In genomic region chr19:19056636-19057275, GRCh38 we compare ENCODE assay signal across 1 cellular context.
TF ChIP-seq lines count a peak whose summit lies in the region.

No MANE protein-coding gene starts in this region.

TF ChIP-seq in K562, 482 proteins besides CTCF, POLR2A, EP300 and RAD21:
- TF ChIP-seq ELF4 (CRISPR knock-in tag; IDR thresholded peaks at IDR 0.05) (no peak), ZNF445 (CRISPR knock-in tag; IDR thresholded peaks at IDR 0.05; ENCODE audit: low read depth) (no peak), NFIC (IDR thresholded peaks at IDR 0.05) (peak; percentile 94), ILF3 (IDR thresholded peaks at IDR 0.05; ENCODE audit: borderline replicate concordance) (no peak), MNT (conservative IDR thresholded peaks at IDR 0.05) (no peak), ERF (CRISPR knock-in tag; IDR thresholded peaks at IDR 0.05) (no peak), NFIX (CRISPR knock-in tag; IDR thresholded peaks at IDR 0.05; ENCODE audit: low read depth) (peak; percentile 62), ZNF324 (CRISPR knock-in tag; IDR thresholded peaks at IDR 0.05) (no peak), ZEB2 (IDR thresholded peaks at IDR 0.05) (no peak), RBFOX2 (IDR thresholded peaks at IDR 0.05; ENCODE audit: low read depth, low read length) (0 out of 2 replicates have a peak, but pooled peaks have one; percentile 48), HMBOX1 (IDR thresholded peaks at IDR 0.05) (no peak), XRCC4 (IDR thresholded peaks at IDR 0.05; ENCODE audit: extremely low read depth, insufficient read depth, insufficient read length) (no peak)
- TF ChIP-seq, protein P1, sequence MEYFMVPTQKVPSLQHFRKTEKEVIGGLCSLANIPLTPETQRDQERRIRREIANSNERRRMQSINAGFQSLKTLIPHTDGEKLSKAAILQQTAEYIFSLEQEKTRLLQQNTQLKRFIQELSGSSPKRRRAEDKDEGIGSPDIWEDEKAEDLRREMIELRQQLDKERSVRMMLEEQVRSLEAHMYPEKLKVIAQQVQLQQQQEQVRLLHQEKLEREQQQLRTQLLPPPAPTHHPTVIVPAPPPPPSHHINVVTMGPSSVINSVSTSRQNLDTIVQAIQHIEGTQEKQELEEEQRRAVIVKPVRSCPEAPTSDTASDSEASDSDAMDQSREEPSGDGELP (CRISPR knock-in tag; IDR thresholded peaks at IDR 0.05; ENCODE audit: borderline replicate concordance) = 0 out of 2 replicates have a peak, but pooled peaks have one; percentile 12
- TF ChIP-seq, protein P2, sequence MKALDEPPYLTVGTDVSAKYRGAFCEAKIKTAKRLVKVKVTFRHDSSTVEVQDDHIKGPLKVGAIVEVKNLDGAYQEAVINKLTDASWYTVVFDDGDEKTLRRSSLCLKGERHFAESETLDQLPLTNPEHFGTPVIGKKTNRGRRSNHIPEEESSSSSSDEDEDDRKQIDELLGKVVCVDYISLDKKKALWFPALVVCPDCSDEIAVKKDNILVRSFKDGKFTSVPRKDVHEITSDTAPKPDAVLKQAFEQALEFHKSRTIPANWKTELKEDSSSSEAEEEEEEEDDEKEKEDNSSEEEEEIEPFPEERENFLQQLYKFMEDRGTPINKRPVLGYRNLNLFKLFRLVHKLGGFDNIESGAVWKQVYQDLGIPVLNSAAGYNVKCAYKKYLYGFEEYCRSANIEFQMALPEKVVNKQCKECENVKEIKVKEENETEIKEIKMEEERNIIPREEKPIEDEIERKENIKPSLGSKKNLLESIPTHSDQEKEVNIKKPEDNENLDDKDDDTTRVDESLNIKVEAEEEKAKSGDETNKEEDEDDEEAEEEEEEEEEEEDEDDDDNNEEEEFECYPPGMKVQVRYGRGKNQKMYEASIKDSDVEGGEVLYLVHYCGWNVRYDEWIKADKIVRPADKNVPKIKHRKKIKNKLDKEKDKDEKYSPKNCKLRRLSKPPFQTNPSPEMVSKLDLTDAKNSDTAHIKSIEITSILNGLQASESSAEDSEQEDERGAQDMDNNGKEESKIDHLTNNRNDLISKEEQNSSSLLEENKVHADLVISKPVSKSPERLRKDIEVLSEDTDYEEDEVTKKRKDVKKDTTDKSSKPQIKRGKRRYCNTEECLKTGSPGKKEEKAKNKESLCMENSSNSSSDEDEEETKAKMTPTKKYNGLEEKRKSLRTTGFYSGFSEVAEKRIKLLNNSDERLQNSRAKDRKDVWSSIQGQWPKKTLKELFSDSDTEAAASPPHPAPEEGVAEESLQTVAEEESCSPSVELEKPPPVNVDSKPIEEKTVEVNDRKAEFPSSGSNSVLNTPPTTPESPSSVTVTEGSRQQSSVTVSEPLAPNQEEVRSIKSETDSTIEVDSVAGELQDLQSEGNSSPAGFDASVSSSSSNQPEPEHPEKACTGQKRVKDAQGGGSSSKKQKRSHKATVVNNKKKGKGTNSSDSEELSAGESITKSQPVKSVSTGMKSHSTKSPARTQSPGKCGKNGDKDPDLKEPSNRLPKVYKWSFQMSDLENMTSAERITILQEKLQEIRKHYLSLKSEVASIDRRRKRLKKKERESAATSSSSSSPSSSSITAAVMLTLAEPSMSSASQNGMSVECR (CRISPR knock-in tag; IDR thresholded peaks at IDR 0.05) = no peak
